ENCODE assay signal across 30 cellular contexts in genomic region chr10:9297580-9297979, GRCh38.
"Had no signal": no experiment of that assay in that cellular context is flagged by ENCODE, and none has a peak within 500 bp of the region (broad histone marks: within the 10 kb centered on the region; RNA-seq: fewer than 3 reads in every experiment).

No MANE protein-coding gene starts in this region.

- H3K27me3 ChIP-seq: esophagus muscularis mucosa, foreskin keratinocyte, gastroesophageal sphincter, suprapubic skin, transverse colon, vagina had no signal

- H3K79me2 ChIP-seq: hepatocyte had no signal

- DNase-seq: dermis blood vessel endothelial cell; effector memory CD4-positive, alpha-beta T cell; foreskin keratinocyte; heart left ventricle; kidney glomerular epithelial cell; left colon; left ventricle myocardium superior; mesenchymal stem cell; mucosa of descending colon; naive B cell; nucleus accumbens; stimulated activated CD4-positive, alpha-beta T cell treated with anti-CD3 and anti-CD28 coated beads, Interleukin-12 subunit alpha, Interleukin-12 subunit beta, amount 100 ng/mL, for 4 hours; stimulated activated CD4-positive, alpha-beta T cell treated with anti-CD3 and anti-CD28 coated beads, Interleukin-1b, Interleukin-23, amount 100 ng/mL, for 48 hours; stimulated activated CD4-positive, alpha-beta T cell treated with anti-CD3 and anti-CD28 coated beads, Interleukin-4, amount 100 ng/mL, for 1 hour; stimulated activated CD8-positive, alpha-beta memory T cell treated with anti-CD3 and anti-CD28 coated beads, Interleukin-4, amount 100 ng/mL, for 48 hours; stimulated activated naive CD4-positive, alpha-beta T cell; stimulated activated naive CD8-positive, alpha-beta T cell treated with anti-CD3 and anti-CD28 coated beads, Interleukin-15, amount 100 ng/mL, for 72 hours; transverse colon had no signal

- H3K27ac Mint-ChIP-seq: mesothelial cell of epicardium; naive B cell; natural killer cell treated with Interleukin-12 subunit alpha and Interleukin-12 subunit beta and Interleukin-15 and Interleukin-18, amount 100 ng/mL, for 72 hours; stimulated activated naive CD8-positive, alpha-beta T cell treated with anti-CD3 and anti-CD28 coated beads, Interleukin-15, amount 100 ng/mL, for 72 hours had no signal

- H3K9me3 Mint-ChIP-seq: mesothelial cell of epicardium; naive B cell; natural killer cell treated with Interleukin-12 subunit alpha and Interleukin-12 subunit beta and Interleukin-15 and Interleukin-18, amount 100 ng/mL, for 72 hours; neural crest cell; stimulated activated naive CD8-positive, alpha-beta T cell treated with anti-CD3 and anti-CD28 coated beads, Interleukin-15, amount 100 ng/mL, for 72 hours had no signal

- H3K4me3 ChIP-seq: coronary artery, esophagus muscularis mucosa, gastroesophageal sphincter, heart left ventricle, hepatocyte, mucosa of descending colon, smooth muscle cell, suprapubic skin, transverse colon, vagina had no signal

- H3K4me2 ChIP-seq: hepatocyte, smooth muscle cell had no signal

- H3K36me3 Mint-ChIP-seq: mesothelial cell of epicardium; naive B cell; natural killer cell treated with Interleukin-12 subunit alpha and Interleukin-12 subunit beta and Interleukin-15 and Interleukin-18, amount 100 ng/mL, for 72 hours had no signal

- H3K4me3 Mint-ChIP-seq: mesothelial cell of epicardium; naive B cell; natural killer cell treated with Interleukin-12 subunit alpha and Interleukin-12 subunit beta and Interleukin-15 and Interleukin-18, amount 100 ng/mL, for 72 hours; neural crest cell; stimulated activated naive CD8-positive, alpha-beta T cell treated with anti-CD3 and anti-CD28 coated beads, Interleukin-15, amount 100 ng/mL, for 72 hours had no signal

- H3K36me3 ChIP-seq: esophagus muscularis mucosa, gastroesophageal sphincter, heart left ventricle, suprapubic skin, transverse colon, vagina had no signal

- ATAC-seq: foreskin keratinocyte; gastroesophageal sphincter; heart left ventricle; left colon; left ventricle myocardium superior; mucosa of descending colon; natural killer cell treated with Interleukin-12 subunit alpha and Interleukin-12 subunit beta and Interleukin-15 and Interleukin-18, amount 100 ng/mL, for 72 hours; sciatic nerve; stimulated activated naive CD8-positive, alpha-beta T cell treated with anti-CD3 and anti-CD28 coated beads, Interleukin-15, amount 100 ng/mL, for 72 hours had no signal

- H3K9me3 ChIP-seq: esophagus muscularis mucosa, gastroesophageal sphincter, heart left ventricle, mucosa of descending colon, suprapubic skin, transverse colon, vagina had no signal

- H2AFZ ChIP-seq: hepatocyte had no signal

- FAIRE-seq: endothelial cell of umbilical vein had no signal

- H3K4me1 ChIP-seq: esophagus muscularis mucosa, foreskin keratinocyte, gastroesophageal sphincter, suprapubic skin, transverse colon, vagina had no signal

- H3K27ac ChIP-seq: coronary artery, esophagus muscularis mucosa, foreskin keratinocyte, gastroesophageal sphincter, heart left ventricle, hepatocyte, suprapubic skin, transverse colon, vagina had no signal
